In the genomic region with DNA sequence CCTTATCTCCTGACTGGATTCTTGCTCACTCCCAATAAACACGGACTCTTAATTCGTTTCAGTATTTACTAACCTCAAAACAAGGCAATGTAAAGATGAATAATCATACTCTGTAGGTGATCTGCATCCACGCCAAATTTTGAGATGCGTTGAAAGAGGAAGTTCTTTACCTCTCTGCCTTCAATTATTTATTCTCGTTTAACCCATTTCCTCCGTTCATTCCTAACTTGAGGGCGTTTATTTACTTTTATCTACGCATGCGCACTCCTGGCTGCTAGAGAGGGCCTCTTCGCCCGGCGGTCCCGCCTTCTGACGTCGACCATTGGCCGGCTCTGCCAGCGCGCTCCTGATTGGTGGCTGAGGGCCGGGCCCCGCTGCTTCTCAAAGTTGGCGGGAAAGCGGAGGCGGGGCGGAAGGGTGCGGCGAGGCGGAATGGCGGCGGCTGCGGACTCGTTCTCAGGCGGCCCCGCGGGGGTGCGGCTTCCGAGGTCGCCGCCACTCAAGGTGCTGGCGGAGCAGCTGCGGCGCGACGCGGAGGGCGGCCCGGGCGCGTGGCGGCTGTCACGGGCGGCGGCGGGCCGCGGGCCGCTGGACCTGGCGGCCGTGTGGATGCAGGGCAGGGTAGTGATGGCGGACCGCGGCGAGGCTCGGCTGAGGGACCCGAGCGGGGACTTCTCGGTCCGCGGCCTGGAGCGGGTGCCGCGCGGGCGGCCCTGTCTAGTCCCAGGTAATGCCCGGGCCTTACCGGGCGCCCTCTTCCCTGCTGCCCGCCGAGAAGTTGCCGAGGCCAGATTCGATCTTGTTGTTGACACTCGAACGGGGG, we compare ENCODE assay signal across 1 cellular context.
TF ChIP-seq lines count a peak whose summit lies in the region.

TSS of gene RMI2 (plus strand) at position 420 of the 823 bp plus-strand sequence. CDS start at position 433, 13 bp downstream.

TF ChIP-seq in HepG2, 621 proteins besides CTCF, POLR2A, EP300 and RAD21 (continued from another document and continues in another):
- TF ChIP-seq, protein P1, sequence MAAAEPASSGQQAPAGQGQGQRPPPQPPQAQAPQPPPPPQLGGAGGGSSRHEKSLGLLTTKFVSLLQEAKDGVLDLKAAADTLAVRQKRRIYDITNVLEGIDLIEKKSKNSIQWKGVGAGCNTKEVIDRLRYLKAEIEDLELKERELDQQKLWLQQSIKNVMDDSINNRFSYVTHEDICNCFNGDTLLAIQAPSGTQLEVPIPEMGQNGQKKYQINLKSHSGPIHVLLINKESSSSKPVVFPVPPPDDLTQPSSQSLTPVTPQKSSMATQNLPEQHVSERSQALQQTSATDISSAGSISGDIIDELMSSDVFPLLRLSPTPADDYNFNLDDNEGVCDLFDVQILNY (CRISPR knock-in tag; conservative IDR thresholded peaks at IDR 0.05) = peak; percentile 100
- TF ChIP-seq SCMH1 (CRISPR knock-in tag; IDR thresholded peaks at IDR 0.05; ENCODE audit: borderline replicate concordance) (no peak), ZNF430 (CRISPR knock-in tag; IDR thresholded peaks at IDR 0.05) (peak; percentile 49; the same call in 1 of the 2 replicates), HNRNPL (IDR thresholded peaks at IDR 0.05; ENCODE audit: low read depth, low read length) (no peak), ZFP90 (CRISPR knock-in tag; IDR thresholded peaks at IDR 0.05; ENCODE audit: borderline replicate concordance) (peak; percentile 90; the same call in 1 of the 2 replicates), ZKSCAN8 (CRISPR knock-in tag; IDR thresholded peaks at IDR 0.05; ENCODE audit: borderline replicate concordance) (no peak), GATAD2A (CRISPR knock-in tag; IDR thresholded peaks at IDR 0.05) (peak; percentile 47; the same call in 1 of the 2 replicates), ZNF510 (CRISPR knock-in tag; IDR thresholded peaks at IDR 0.05; ENCODE audit: low read depth) (peak; percentile 57; the same call in 1 of the 2 replicates), GPBP1L1 (CRISPR knock-in tag; IDR thresholded peaks at IDR 0.05) (no peak), ZNF33B (CRISPR knock-in tag; IDR thresholded peaks at IDR 0.05) (peak; percentile 88; the same call in 1 of the 2 replicates), ZNF709 (CRISPR knock-in tag; IDR thresholded peaks at IDR 0.05) (peak; percentile 84; the same call in 1 of the 2 replicates), ZNF253 (CRISPR knock-in tag; IDR thresholded peaks at IDR 0.05; ENCODE audit: borderline replicate concordance) (peak; percentile 49; the same call in 1 of the 2 replicates), ZNF597 (CRISPR knock-in tag; IDR thresholded peaks at IDR 0.05) (no peak), ZNF605 (CRISPR knock-in tag; IDR thresholded peaks at IDR 0.05) (no peak), KDM1A (CRISPR knock-in tag; IDR thresholded peaks at IDR 0.05) (no peak), RAD51 (IDR thresholded peaks at IDR 0.05; ENCODE audit: borderline replicate concordance) (no peak), ZNF513 (CRISPR knock-in tag; conservative IDR thresholded peaks at IDR 0.05) (no peak), MXI1 (IDR thresholded peaks at IDR 0.05; ENCODE audit: borderline replicate concordance, low read depth, low read length) (peak; percentile 96; the same call in 2 of the 3 replicates), KDM3A (CRISPR knock-in tag; IDR thresholded peaks at IDR 0.05; ENCODE audit: low read depth) (0 out of 2 replicates have a peak, but pooled peaks have one; percentile 60), TEAD2 (CRISPR knock-in tag; IDR thresholded peaks at IDR 0.05) (no peak; the same call in 1 of the 2 replicates), ZNF33A (CRISPR knock-in tag; IDR thresholded peaks at IDR 0.05; ENCODE audit: borderline replicate concordance) (no peak), ZNF20 (CRISPR knock-in tag; IDR thresholded peaks at IDR 0.05) (no peak), ZNF232 (CRISPR knock-in tag; IDR thresholded peaks at IDR 0.05; ENCODE audit: borderline replicate concordance) (peak; percentile 61; the same call in 1 of the 2 replicates), PBX2 (CRISPR knock-in tag; IDR thresholded peaks at IDR 0.05) (peak; percentile 82), RFXAP (CRISPR knock-in tag; IDR thresholded peaks at IDR 0.05; ENCODE audit: borderline replicate concordance) (peak; percentile 94), NKX3-1 (CRISPR knock-in tag; IDR thresholded peaks at IDR 0.05) (peak; percentile 94), REXO4 (CRISPR knock-in tag; IDR thresholded peaks at IDR 0.05; ENCODE audit: borderline replicate concordance) (no peak), SNAPC2 (CRISPR knock-in tag; IDR thresholded peaks at IDR 0.05) (peak; percentile 56), ZSCAN9 (CRISPR knock-in tag; IDR thresholded peaks at IDR 0.05; ENCODE audit: borderline replicate concordance) (peak; percentile 80)
- TF ChIP-seq, protein P2, sequence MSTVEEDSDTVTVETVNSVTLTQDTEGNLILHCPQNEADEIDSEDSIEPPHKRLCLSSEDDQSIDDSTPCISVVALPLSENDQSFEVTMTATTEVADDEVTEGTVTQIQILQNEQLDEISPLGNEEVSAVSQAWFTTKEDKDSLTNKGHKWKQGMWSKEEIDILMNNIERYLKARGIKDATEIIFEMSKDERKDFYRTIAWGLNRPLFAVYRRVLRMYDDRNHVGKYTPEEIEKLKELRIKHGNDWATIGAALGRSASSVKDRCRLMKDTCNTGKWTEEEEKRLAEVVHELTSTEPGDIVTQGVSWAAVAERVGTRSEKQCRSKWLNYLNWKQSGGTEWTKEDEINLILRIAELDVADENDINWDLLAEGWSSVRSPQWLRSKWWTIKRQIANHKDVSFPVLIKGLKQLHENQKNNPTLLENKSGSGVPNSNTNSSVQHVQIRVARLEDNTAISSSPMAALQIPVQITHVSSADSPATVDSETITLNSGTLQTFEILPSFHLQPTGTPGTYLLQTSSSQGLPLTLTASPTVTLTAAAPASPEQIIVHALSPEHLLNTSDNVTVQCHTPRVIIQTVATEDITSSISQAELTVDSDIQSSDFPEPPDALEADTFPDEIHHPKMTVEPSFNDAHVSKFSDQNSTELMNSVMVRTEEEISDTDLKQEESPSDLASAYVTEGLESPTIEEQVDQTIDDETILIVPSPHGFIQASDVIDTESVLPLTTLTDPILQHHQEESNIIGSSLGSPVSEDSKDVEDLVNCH (CRISPR knock-in tag; IDR thresholded peaks at IDR 0.05) = no peak
- TF ChIP-seq, protein P3, sequence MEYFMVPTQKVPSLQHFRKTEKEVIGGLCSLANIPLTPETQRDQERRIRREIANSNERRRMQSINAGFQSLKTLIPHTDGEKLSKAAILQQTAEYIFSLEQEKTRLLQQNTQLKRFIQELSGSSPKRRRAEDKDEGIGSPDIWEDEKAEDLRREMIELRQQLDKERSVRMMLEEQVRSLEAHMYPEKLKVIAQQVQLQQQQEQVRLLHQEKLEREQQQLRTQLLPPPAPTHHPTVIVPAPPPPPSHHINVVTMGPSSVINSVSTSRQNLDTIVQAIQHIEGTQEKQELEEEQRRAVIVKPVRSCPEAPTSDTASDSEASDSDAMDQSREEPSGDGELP (IDR thresholded peaks at IDR 0.05; ENCODE audit: borderline replicate concordance, low read depth) = peak; percentile 24; the same call in 1 of the 2 replicates
- TF ChIP-seq, protein P4, sequence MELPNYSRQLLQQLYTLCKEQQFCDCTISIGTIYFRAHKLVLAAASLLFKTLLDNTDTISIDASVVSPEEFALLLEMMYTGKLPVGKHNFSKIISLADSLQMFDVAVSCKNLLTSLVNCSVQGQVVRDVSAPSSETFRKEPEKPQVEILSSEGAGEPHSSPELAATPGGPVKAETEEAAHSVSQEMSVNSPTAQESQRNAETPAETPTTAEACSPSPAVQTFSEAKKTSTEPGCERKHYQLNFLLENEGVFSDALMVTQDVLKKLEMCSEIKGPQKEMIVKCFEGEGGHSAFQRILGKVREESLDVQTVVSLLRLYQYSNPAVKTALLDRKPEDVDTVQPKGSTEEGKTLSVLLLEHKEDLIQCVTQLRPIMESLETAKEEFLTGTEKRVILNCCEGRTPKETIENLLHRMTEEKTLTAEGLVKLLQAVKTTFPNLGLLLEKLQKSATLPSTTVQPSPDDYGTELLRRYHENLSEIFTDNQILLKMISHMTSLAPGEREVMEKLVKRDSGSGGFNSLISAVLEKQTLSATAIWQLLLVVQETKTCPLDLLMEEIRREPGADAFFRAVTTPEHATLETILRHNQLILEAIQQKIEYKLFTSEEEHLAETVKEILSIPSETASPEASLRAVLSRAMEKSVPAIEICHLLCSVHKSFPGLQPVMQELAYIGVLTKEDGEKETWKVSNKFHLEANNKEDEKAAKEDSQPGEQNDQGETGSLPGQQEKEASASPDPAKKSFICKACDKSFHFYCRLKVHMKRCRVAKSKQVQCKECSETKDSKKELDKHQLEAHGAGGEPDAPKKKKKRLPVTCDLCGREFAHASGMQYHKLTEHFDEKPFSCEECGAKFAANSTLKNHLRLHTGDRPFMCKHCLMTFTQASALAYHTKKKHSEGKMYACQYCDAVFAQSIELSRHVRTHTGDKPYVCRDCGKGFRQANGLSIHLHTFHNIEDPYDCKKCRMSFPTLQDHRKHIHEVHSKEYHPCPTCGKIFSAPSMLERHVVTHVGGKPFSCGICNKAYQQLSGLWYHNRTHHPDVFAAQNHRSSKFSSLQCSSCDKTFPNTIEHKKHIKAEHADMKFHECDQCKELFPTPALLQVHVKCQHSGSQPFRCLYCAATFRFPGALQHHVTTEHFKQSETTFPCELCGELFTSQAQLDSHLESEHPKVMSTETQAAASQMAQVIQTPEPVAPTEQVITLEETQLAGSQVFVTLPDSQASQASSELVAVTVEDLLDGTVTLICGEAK (IDR thresholded peaks at IDR 0.05) = no peak
- TF ChIP-seq, protein P4 (CRISPR knock-in tag; IDR thresholded peaks at IDR 0.05) = 0 out of 2 replicates have a peak, but pooled peaks have one; percentile 0
- TF ChIP-seq, protein P5, sequence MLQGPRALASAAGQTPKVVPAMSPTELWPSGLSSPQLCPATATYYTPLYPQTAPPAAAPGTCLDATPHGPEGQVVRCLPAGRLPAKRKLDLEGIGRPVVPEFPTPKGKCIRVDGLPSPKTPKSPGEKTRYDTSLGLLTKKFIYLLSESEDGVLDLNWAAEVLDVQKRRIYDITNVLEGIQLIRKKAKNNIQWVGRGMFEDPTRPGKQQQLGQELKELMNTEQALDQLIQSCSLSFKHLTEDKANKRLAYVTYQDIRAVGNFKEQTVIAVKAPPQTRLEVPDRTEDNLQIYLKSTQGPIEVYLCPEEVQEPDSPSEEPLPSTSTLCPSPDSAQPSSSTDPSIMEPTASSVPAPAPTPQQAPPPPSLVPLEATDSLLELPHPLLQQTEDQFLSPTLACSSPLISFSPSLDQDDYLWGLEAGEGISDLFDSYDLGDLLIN (CRISPR knock-in tag; IDR thresholded peaks at IDR 0.05; ENCODE audit: borderline replicate concordance) = no peak
